ENCODE assay signal across 15 cellular contexts in genomic region chr13:77009011-77009410, GRCh38. TPM values are rescaled to one million over a fixed set of nuclear protein-coding genes. Genes with fewer than 3 reads are reported as not detected.
DNase-seq lines count a peak whose midpoint lies in the region; ATAC-seq and TF ChIP-seq lines count a peak whose summit lies in the region.
"Had no signal": no experiment of that assay in that cellular context is flagged by ENCODE, and none has a peak within 500 bp of the region (broad histone marks: within the 10 kb centered on the region; RNA-seq: fewer than 3 reads in every experiment).

No MANE protein-coding gene starts in this region.

- no peak overlapping the region for H3K27ac ChIP-seq in IMR-90 (ENCODE audit: insufficient read depth, low read length)
- no peak overlapping the region for H3K27ac ChIP-seq in naive thymus-derived CD4-positive, alpha-beta T cell (ENCODE audit: low read depth, low read length)
- H3K27ac ChIP-seq: SJCRH30 had no signal

- no peak for TF ChIP-seq CTCF in activated CD8-positive, alpha-beta T cell treated with anti-CD3 and anti-CD28 coated beads for 36 hours (IDR thresholded peaks at IDR 0.05)
- no peak for TF ChIP-seq CTCF in IMR-90 (conservative IDR thresholded peaks at IDR 0.05; ENCODE audit: low read depth, low read length)

- intact Hi-C loops in activated CD8-positive, alpha-beta T cell treated with anti-CD3 and anti-CD28 coated beads for 36 hours (cut with micrococcal nuclease) = loop anchor here (10.0 kb wide), 1 partner anchor 466 kb away; no protein-coding TSS in a partner anchor
- intact Hi-C loops in IMR-90 (cut with micrococcal nuclease) (no loop called here), head of caudate nucleus (cut with DNase I) (no loop called here)
- intact Hi-C loops in naive thymus-derived CD4-positive, alpha-beta T cell (cut with micrococcal nuclease) = no loop called here

- peaks cover 3% of the 10 kb centered on the region; the same call in 1 of the 2 replicates for H3K9me1 ChIP-seq in IMR-90 (ENCODE audit: insufficient read depth, low read length)

- H2BK120ac ChIP-seq in IMR-90 (ENCODE audit: low read depth, low read length) = no peak overlapping the region

- H3K9me3 ChIP-seq in IMR-90 (ENCODE audit: control insufficient read depth, insufficient read depth, low read length) = no peaks in the 10 kb centered on the region
- H3K9me3 ChIP-seq in naive thymus-derived CD4-positive, alpha-beta T cell (ENCODE audit: control insufficient read depth in 2 of 3, low read length in 3 of 3) = no peaks in the 10 kb centered on the region
- H3K9me3 ChIP-seq: SJCRH30 had no signal

- H3K18ac ChIP-seq in IMR-90 (ENCODE audit: low read depth, low read length) = no peak overlapping the region

- H2AK9ac ChIP-seq in IMR-90 (replicated peaks; ENCODE audit: low read depth, low read length, poor library complexity) = no peak overlapping the region

- H3K9ac ChIP-seq in IMR-90 (ENCODE audit: low read depth, low read length) = no peak overlapping the region

- H3K36me3 ChIP-seq in IMR-90 (ENCODE audit: control insufficient read depth, insufficient read depth, low read length) = peaks cover 37% of the 10 kb centered on the region
- peaks cover 6 to 58% (median 41%) of the 10 kb centered on the region in 3 experiments for H3K36me3 ChIP-seq in naive thymus-derived CD4-positive, alpha-beta T cell (ENCODE audit: control insufficient read depth in 2 of 3, insufficient read depth in 3 of 3, low read length in 3 of 3)

- no peak overlapping the region for H2BK15ac ChIP-seq in IMR-90 (ENCODE audit: low read depth, low read length)

- no TSS peak for BruUV-seq in IMR-90 (replicated peaks; lab: Mats Ljungman, UMichigan)

- no peak overlapping the region for H2AK5ac ChIP-seq in IMR-90 (ENCODE audit: low read depth, low read length)

- H3K14ac ChIP-seq in IMR-90 (replicated peaks; ENCODE audit: low read depth, low read length) = no peak overlapping the region

- no peak overlapping the region for H3K4ac ChIP-seq in IMR-90 (ENCODE audit: low read depth, low read length)

- peak overlapping the region; percentile 74 for H3K27ac Mint-ChIP-seq in activated CD8-positive, alpha-beta T cell treated with anti-CD3 and anti-CD28 coated beads for 36 hours
- no peak overlapping the region for H3K27ac Mint-ChIP-seq in activated CD8-positive, alpha-beta T cell treated with anti-CD3 and anti-CD28 coated beads, Interleukin-2, amount 10 ng/mL, durations not matched to agents 7 days and 5 days
- peak overlapping the region in 7 of 9 donors; percentile 6 to 70 (median 55) for H3K27ac Mint-ChIP-seq in naive thymus-derived CD4-positive, alpha-beta T cell
- H3K27ac Mint-ChIP-seq: brain had no signal

- TF ChIP-seq RAD21 in IMR-90 (IDR thresholded peaks at IDR 0.05; ENCODE audit: low read length) = no peak

- no peak for DNase-seq in activated CD8-positive, alpha-beta T cell treated with anti-CD3 and anti-CD28 coated beads for 36 hours
- DNase-seq in activated CD8-positive, alpha-beta T cell treated with anti-CD3 and anti-CD28 coated beads, Interleukin-2, amount 10 ng/mL, durations not matched to agents 7 days and 5 days = no peak
- DNase-seq in IMR-90 (peak; percentile 15), AG20443 (ENCODE audit: low spot score) (no peak), head of caudate nucleus (no peak)
- DNase-seq in naive thymus-derived CD4-positive, alpha-beta T cell = no peak
- DNase-seq: COR-L47; GF-D8; mesenchymal stem cell; NK-92 treated with Interleukin-12 subunit alpha and Interleukin-12 subunit beta, amount 100 ng/mL, for 24 hours; occipital lobe; SJCRH30 had no signal

- H3K36me3 Mint-ChIP-seq in activated CD8-positive, alpha-beta T cell treated with anti-CD3 and anti-CD28 coated beads for 36 hours (ENCODE audit: low read depth) = peaks cover 55% of the 10 kb centered on the region
- H3K36me3 Mint-ChIP-seq in activated CD8-positive, alpha-beta T cell treated with anti-CD3 and anti-CD28 coated beads, Interleukin-2, amount 10 ng/mL, durations not matched to agents 7 days and 5 days (ENCODE audit: low read depth) = peaks cover 59% of the 10 kb centered on the region
- peaks cover 4 to 52% (median 26%) of the 10 kb centered on the region in 5 donors for H3K36me3 Mint-ChIP-seq in naive thymus-derived CD4-positive, alpha-beta T cell

- CTCF ChIA-PET in activated CD8-positive, alpha-beta T cell treated with anti-CD3 and anti-CD28 coated beads for 36 hours (lab: Charles Lee) = interaction anchor here (1.3 to 1.5 kb wide), 3 partner anchors 12 to 123 kb away, joined by 3 read pairs; partner anchors contain the start of gene KCTD12
- CTCF ChIA-PET in activated CD8-positive, alpha-beta T cell treated with anti-CD3 and anti-CD28 coated beads, Interleukin-2, amount 10 ng/mL, durations not matched to agents 7 days and 5 days (lab: Charles Lee) = no interaction called here
- CTCF ChIA-PET in IMR-90 (lab: Yijun Ruan, JAX) = no interaction called here
- CTCF ChIA-PET in naive thymus-derived CD4-positive, alpha-beta T cell (lab: Charles Lee) = no interaction called here

- no peak overlapping the region for H4K5ac ChIP-seq in IMR-90 (ENCODE audit: low read depth, low read length)

- POLR2A ChIA-PET in activated CD8-positive, alpha-beta T cell treated with anti-CD3 and anti-CD28 coated beads for 36 hours (lab: Charles Lee) = interaction anchor here (0.9 to 4.1 kb wide), 5 partner anchors 9 to 316 kb away, joined by 3 to 18 read pairs (median 5); partner anchors contain the start of genes CLN5 and FBXL3
- POLR2A ChIA-PET in activated CD8-positive, alpha-beta T cell treated with anti-CD3 and anti-CD28 coated beads, Interleukin-2, amount 10 ng/mL, durations not matched to agents 7 days and 5 days (lab: Charles Lee) = interaction anchor here (1.0 to 2.7 kb wide), 2 partner anchors 17 kb away, joined by 3 to 16 read pairs; partner anchors contain the start of gene CLN5
- POLR2A ChIA-PET in IMR-90 (lab: Charles Lee; ENCODE audit: unreplicated experiment) = no interaction called here
- POLR2A ChIA-PET in naive thymus-derived CD4-positive, alpha-beta T cell (lab: Charles Lee) = interaction anchor here (1.0 to 2.1 kb wide), 2 partner anchors 16 to 17 kb away, joined by 5 to 6 read pairs; partner anchors contain the start of gene FBXL3

- H4K91ac ChIP-seq in IMR-90 (ENCODE audit: insufficient read depth, low read depth, low read length) = no peak overlapping the region

- H3K4me2 ChIP-seq in IMR-90 (ENCODE audit: low read depth, low read length) = no peak overlapping the region

- peaks cover 16% of the 10 kb centered on the region; the same call in 1 of the 2 replicates for H4K20me1 ChIP-seq in IMR-90 (ENCODE audit: insufficient read depth, low read length)

- no peak overlapping the region for H3K4me3 Mint-ChIP-seq in activated CD8-positive, alpha-beta T cell treated with anti-CD3 and anti-CD28 coated beads for 36 hours
- no peak overlapping the region for H3K4me3 Mint-ChIP-seq in activated CD8-positive, alpha-beta T cell treated with anti-CD3 and anti-CD28 coated beads, Interleukin-2, amount 10 ng/mL, durations not matched to agents 7 days and 5 days
- no peak overlapping the region for H3K4me3 Mint-ChIP-seq in naive thymus-derived CD4-positive, alpha-beta T cell
- H3K4me3 Mint-ChIP-seq: brain had no signal

- H2BK20ac ChIP-seq in IMR-90 (ENCODE audit: low read depth, low read length) = no peak overlapping the region

- no peaks in the 10 kb centered on the region for H3K27me3 ChIP-seq in IMR-90 (ENCODE audit: control insufficient read depth, insufficient read depth, low read length)
- no peaks in the 10 kb centered on the region for H3K27me3 ChIP-seq in naive thymus-derived CD4-positive, alpha-beta T cell (ENCODE audit: control insufficient read depth in 2 of 2, insufficient read depth in 2 of 2, low read length in 2 of 2)
- H3K27me3 ChIP-seq: SJCRH30 had no signal

- H2AFZ ChIP-seq in IMR-90 (replicated peaks; ENCODE audit: low read length, poor library complexity) = no peak overlapping the region

- H3K27me3 Mint-ChIP-seq in activated CD8-positive, alpha-beta T cell treated with anti-CD3 and anti-CD28 coated beads for 36 hours = no peaks in the 10 kb centered on the region
- no peaks in the 10 kb centered on the region for H3K27me3 Mint-ChIP-seq in activated CD8-positive, alpha-beta T cell treated with anti-CD3 and anti-CD28 coated beads, Interleukin-2, amount 10 ng/mL, durations not matched to agents 7 days and 5 days (ENCODE audit: low read depth)
- H3K27me3 Mint-ChIP-seq in naive thymus-derived CD4-positive, alpha-beta T cell = no peaks in the 10 kb centered on the region
- H3K27me3 Mint-ChIP-seq: brain had no signal

- no peaks in the 10 kb centered on the region for H3K4me1 ChIP-seq in IMR-90 (ENCODE audit: control insufficient read depth, insufficient read depth, low read length)
- peaks cover 3 to 6% of the 10 kb centered on the region in 2 donors for H3K4me1 ChIP-seq in naive thymus-derived CD4-positive, alpha-beta T cell (ENCODE audit: control insufficient read depth in 2 of 2, insufficient read depth in 2 of 2, low read length in 2 of 2)
- H3K4me1 ChIP-seq: SJCRH30 had no signal

- WGBS in IMR-90 (ENCODE audit: extremely low coverage in 2 of 2, insufficient read length in 1 of 2), 2 experiments = no CpG with 5 or more reads among the region's 2 CpGs

- no peak overlapping the region for H3K4me3 ChIP-seq in IMR-90 (ENCODE audit: insufficient read depth, low read depth, low read length)
- no peak overlapping the region for H3K4me3 ChIP-seq in naive thymus-derived CD4-positive, alpha-beta T cell (ENCODE audit: low read length)
- H3K4me3 ChIP-seq: SJCRH30 had no signal

- no peak overlapping the region for H2BK5ac ChIP-seq in IMR-90 (ENCODE audit: low read depth, low read length, poor library complexity, severe bottlenecking)

- dilution Hi-C loops in IMR-90 (cut with HindIII; ENCODE audit: low sequenced_read_pairs, unreplicated experiment) = no loop called here

- no peak overlapping the region for H3K56ac ChIP-seq in IMR-90 (ENCODE audit: extremely low read depth, insufficient read depth, low read length)

- TF ChIP-seq POLR2A in IMR-90 (IDR thresholded peaks at IDR 0.05; ENCODE audit: low read depth, low read length) = no peak

- H3K4me1 Mint-ChIP-seq in activated CD8-positive, alpha-beta T cell treated with anti-CD3 and anti-CD28 coated beads for 36 hours (ENCODE audit: low read depth) = peaks cover 38% of the 10 kb centered on the region
- peaks cover 21% of the 10 kb centered on the region for H3K4me1 Mint-ChIP-seq in activated CD8-positive, alpha-beta T cell treated with anti-CD3 and anti-CD28 coated beads, Interleukin-2, amount 10 ng/mL, durations not matched to agents 7 days and 5 days (ENCODE audit: low read depth)
- H3K4me1 Mint-ChIP-seq in naive thymus-derived CD4-positive, alpha-beta T cell = peaks cover 5 to 63% (median 51%) of the 10 kb centered on the region in 7 donors

- H3K79me1 ChIP-seq in IMR-90 (ENCODE audit: low read depth in 1 of 2, low read length in 2 of 2) = peaks cover 18 to 45% of the 10 kb centered on the region in 2 experiments

- H4K8ac ChIP-seq in IMR-90 (ENCODE audit: low read depth in 2 of 2, low read length in 2 of 2) = no peak overlapping the region

- in situ Hi-C loops in IMR-90 (cut with MboI; ENCODE audit: low sequenced_read_pairs) = no loop called here

- no peaks in the 10 kb centered on the region for H3K9me3 Mint-ChIP-seq in activated CD8-positive, alpha-beta T cell treated with anti-CD3 and anti-CD28 coated beads for 36 hours
- H3K9me3 Mint-ChIP-seq in activated CD8-positive, alpha-beta T cell treated with anti-CD3 and anti-CD28 coated beads, Interleukin-2, amount 10 ng/mL, durations not matched to agents 7 days and 5 days (ENCODE audit: insufficient read depth) = no peaks in the 10 kb centered on the region
- H3K9me3 Mint-ChIP-seq in naive thymus-derived CD4-positive, alpha-beta T cell = peaks cover 0 to 1% (median 0%) of the 10 kb centered on the region in 11 donors
- H3K9me3 Mint-ChIP-seq: brain had no signal

- ATAC-seq in activated CD8-positive, alpha-beta T cell treated with anti-CD3 and anti-CD28 coated beads for 36 hours = peak; percentile 79
- ATAC-seq in activated CD8-positive, alpha-beta T cell treated with anti-CD3 and anti-CD28 coated beads, Interleukin-2, amount 10 ng/mL, durations not matched to agents 7 days and 5 days = no peak
- ATAC-seq in GM19468 (IDR thresholded peaks at IDR 0.05; ENCODE audit: extremely low read depth, unreplicated experiment) = peak; percentile 32
- no peak; the same call in 1 of the 2 replicates for ATAC-seq in IMR-90 (ENCODE audit: low read depth)
- ATAC-seq in naive thymus-derived CD4-positive, alpha-beta T cell = no peak
- ATAC-seq in HG02571 (IDR thresholded peaks at IDR 0.05; ENCODE audit: unreplicated experiment) = no peak

- H3K23ac ChIP-seq in IMR-90 (ENCODE audit: low read depth, low read length) = no peak overlapping the region

RNA-seq across cellular contexts. Expression of gene CLN5, which starts 17.1 kb away (rescaled TPM):
- total RNA-seq in activated CD8-positive, alpha-beta T cell treated with anti-CD3 and anti-CD28 coated beads for 36 hours = 10 to 100 TPM; 14.5 to 16.9 TPM
- 10 to 100 TPM; 10.0 to 10.2 TPM for total RNA-seq in activated CD8-positive, alpha-beta T cell treated with anti-CD3 and anti-CD28 coated beads, Interleukin-2, amount 10 ng/mL, durations not matched to agents 7 days and 5 days
- 15.1 and 22.8 TPM in 2 replicates for total RNA-seq in IMR-90 (2012; rRNA removed)
- 9.7 and 11.3 TPM in 2 replicates for polyA plus RNA-seq in IMR-90 (2012; rRNA removed)
- 3.9 and 5.7 TPM in 2 replicates for polyA plus RNA-seq in IMR-90 (2012; cell fraction: cytosol; rRNA removed)
- 8.2 and 17.8 TPM in 2 replicates for polyA plus RNA-seq in IMR-90 (2012; cell fraction: nucleus; rRNA removed; ENCODE audit: low replicate concordance)
- 10 to 100 TPM; 18.9 to 45.3 (median 27.7) TPM for total RNA-seq in naive thymus-derived CD4-positive, alpha-beta T cell
- polyA plus RNA-seq in naive thymus-derived CD4-positive, alpha-beta T cell = 10 to 100 TPM; 27.5 to 36.5 TPM

RNA-seq across cellular contexts. Expression of gene FBXL3, which starts 17.9 kb away (rescaled TPM):
- total RNA-seq in activated CD8-positive, alpha-beta T cell treated with anti-CD3 and anti-CD28 coated beads for 36 hours = 10 to 100 TPM; 32.8 to 34.3 TPM
- 10 to 100 TPM; 35.6 to 38.0 TPM for total RNA-seq in activated CD8-positive, alpha-beta T cell treated with anti-CD3 and anti-CD28 coated beads, Interleukin-2, amount 10 ng/mL, durations not matched to agents 7 days and 5 days
- total RNA-seq in IMR-90 (2012; rRNA removed) = 43.6 and 51.1 TPM in 2 replicates
- 12.7 and 15.3 TPM in 2 replicates for polyA plus RNA-seq in IMR-90 (2012; rRNA removed)
- 13.3 and 19.0 TPM in 2 replicates for polyA plus RNA-seq in IMR-90 (2012; cell fraction: cytosol; rRNA removed)
- polyA plus RNA-seq in IMR-90 (2012; cell fraction: nucleus; rRNA removed; ENCODE audit: low replicate concordance) = 5.5 and 12.4 TPM in 2 replicates
- 10 to 100 TPM; 44.2 to 94.2 (median 70.8) TPM for total RNA-seq in naive thymus-derived CD4-positive, alpha-beta T cell
- 10 to 100 TPM; 42.0 to 57.0 TPM for polyA plus RNA-seq in naive thymus-derived CD4-positive, alpha-beta T cell

Comparison
In these comparisons a context has a peak if more than half of its experiments do, and no peak if none do; other contexts are left out.
1. ATAC-seq: peak in activated CD8-positive, alpha-beta T cell treated with anti-CD3 and anti-CD28 coated beads for 36 hours (single experiment) and GM19468 (single experiment); none in activated CD8-positive, alpha-beta T cell treated with anti-CD3 and anti-CD28 coated beads, Interleukin-2, amount 10 ng/mL, durations not matched to agents 7 days and 5 days (single experiment), IMR-90 (single experiment), naive thymus-derived CD4-positive, alpha-beta T cell (single experiment) and HG02571 (single experiment).